Comparison of ENCODE assay signal across 12 cellular contexts in the genomic region with DNA sequence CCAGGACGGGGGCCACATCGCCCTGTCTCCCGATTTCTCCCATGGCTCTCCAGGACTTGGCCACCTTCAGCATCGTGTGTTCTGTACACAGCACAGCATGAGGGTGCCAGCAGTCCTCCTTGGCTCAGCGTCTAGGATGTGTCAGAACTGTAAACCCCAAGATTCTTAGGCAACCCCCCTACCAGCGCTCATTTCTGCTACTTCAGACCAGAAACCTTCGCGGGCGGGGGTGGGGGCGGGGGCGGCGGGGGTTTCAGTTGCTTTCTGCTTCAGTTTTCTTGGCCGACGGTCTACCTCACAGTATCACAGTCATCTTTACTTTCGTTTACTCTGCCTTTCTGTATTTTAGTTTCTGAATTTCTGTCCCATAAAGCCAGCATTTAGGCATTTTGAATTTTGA.
DNase-seq lines count a peak whose midpoint lies in the region; ATAC-seq, FAIRE-seq and TF ChIP-seq lines count a peak whose summit lies in the region.
"Had no signal": no experiment of that assay in that cellular context is flagged by ENCODE, and none has a peak within 500 bp of the region (broad histone marks: within the 10 kb centered on the region; RNA-seq: fewer than 3 reads in every experiment).

No MANE protein-coding gene starts in this region.

- TF ChIP-seq RAD21 in H1 (IDR thresholded peaks at IDR 0.05 in 1 of 2, conservative IDR thresholded peaks at IDR 0.05 in 1 of 2; ENCODE audit: low read depth in 2 of 2, low read length in 2 of 2) = no peak

- H4K20me1 ChIP-seq in OCI-LY3 (ENCODE audit: insufficient read depth, low read length) (no peaks in the 10 kb centered on the region), H1 (replicated peaks in 1 of 2; ENCODE audit: control insufficient read depth in 1 of 2, insufficient read depth in 2 of 2, low read length in 2 of 2) (no peaks in the 10 kb centered on the region)

- H2BK5ac ChIP-seq in H1 (ENCODE audit: low read depth, low read length) = no peak overlapping the region; the same call in 1 of the 2 replicates

- H3K79me1 ChIP-seq in H1 (ENCODE audit: low read depth, low read length) = no peaks in the 10 kb centered on the region

- H3K36me3 ChIP-seq in CD8-positive, alpha-beta T cell (ENCODE audit: insufficient read depth, low read length) = no peaks in the 10 kb centered on the region
- H3K36me3 ChIP-seq in OCI-LY3 (replicated peaks; ENCODE audit: low read depth, low read length) = no peaks in the 10 kb centered on the region
- no peaks in the 10 kb centered on the region for H3K36me3 ChIP-seq in H1 (ENCODE audit: control insufficient read depth in 2 of 4, insufficient read depth in 4 of 4, low read length in 3 of 4)
- no peaks in the 10 kb centered on the region for H3K36me3 ChIP-seq in SJCRH30
- no peaks in the 10 kb centered on the region for H3K36me3 ChIP-seq in vagina
- H3K36me3 ChIP-seq: MG63, thyroid gland had no signal

- peak; percentile 64 for ATAC-seq in CD8-positive, alpha-beta T cell
- ATAC-seq in GM21381 (IDR thresholded peaks at IDR 0.05; ENCODE audit: unreplicated experiment) (peak; percentile 51), HG03460 (IDR thresholded peaks at IDR 0.05; ENCODE audit: unreplicated experiment) (no peak)

- TF ChIP-seq EP300 in H1 (IDR thresholded peaks at IDR 0.05; ENCODE audit: borderline replicate concordance in 1 of 2, low read depth in 2 of 2, low read length in 2 of 2) = no peak

- DNase-seq in CD8-positive, alpha-beta T cell = no peak
- DNase-seq in H1 (ENCODE audit: low read depth in 1 of 2, low spot score in 2 of 2) (no peak), NOMO-1 (lab: John Stamatoyannopoulos, UW; ENCODE audit: unreplicated experiment in 2 of 2) (no peak), SJCRH30 (no peak), vagina (ENCODE audit: extremely low spot score in 2 of 2) (no peak)
- DNase-seq: C1 segment of cervical spinal cord, MG63, occipital lobe, thyroid gland had no signal

- intact Hi-C loops in CD8-positive, alpha-beta T cell (cut with DNase I, micrococcal nuclease) = no loop called here
- intact Hi-C loops in vagina (cut with DNase I) = no loop called here

- no peaks in the 10 kb centered on the region for H3K9me3 ChIP-seq in CD8-positive, alpha-beta T cell (ENCODE audit: low read length)
- H3K9me3 ChIP-seq in OCI-LY3 (ENCODE audit: insufficient read depth, low read length) (no peaks in the 10 kb centered on the region), H1 (ENCODE audit: insufficient read depth in 2 of 2, low read depth in 1 of 2, low read length in 1 of 2) (no peaks in the 10 kb centered on the region), SJCRH30 (replicated peaks) (no peaks in the 10 kb centered on the region), vagina (no peaks in the 10 kb centered on the region)
- H3K9me3 ChIP-seq: MG63, thyroid gland had no signal

- H2BK120ac ChIP-seq in H1 (replicated peaks; ENCODE audit: low read depth, low read length) = no peak overlapping the region

- H3K4ac ChIP-seq in H1 (replicated peaks; ENCODE audit: insufficient read length, low read depth, low read length) = no peak overlapping the region

- H4K5ac ChIP-seq in H1 (ENCODE audit: insufficient read length, low read depth, low read length) = no peak overlapping the region

- no peaks in the 10 kb centered on the region for H3K27me3 Mint-ChIP-seq in CD8-positive, alpha-beta T cell (ENCODE audit: low read depth)

- peaks cover 17% of the 10 kb centered on the region for H3K4me1 Mint-ChIP-seq in CD8-positive, alpha-beta T cell (ENCODE audit: low read depth)

- no peaks in the 10 kb centered on the region for H3K9me3 Mint-ChIP-seq in CD8-positive, alpha-beta T cell

- no peaks in the 10 kb centered on the region for H3K36me3 Mint-ChIP-seq in CD8-positive, alpha-beta T cell

- H2BK15ac ChIP-seq in H1 (ENCODE audit: low read length) = no peak overlapping the region

- H3K23me2 ChIP-seq in H1 (ENCODE audit: low read depth, low read length) = no peaks in the 10 kb centered on the region

- no peak overlapping the region for H3K14ac ChIP-seq in H1 (ENCODE audit: insufficient read length)

- H3K9ac ChIP-seq in OCI-LY3 (ENCODE audit: low read length) (peak overlapping the region; percentile 62), H1 (replicated peaks in 1 of 4; ENCODE audit: extremely low read depth in 1 of 4, low read depth in 3 of 4, low read length in 3 of 4) (no peak overlapping the region)

- H2AK5ac ChIP-seq in H1 (ENCODE audit: low read depth, low read length) = peak overlapping the region; percentile 98; the same call in 1 of the 2 replicates

- no peaks in the 10 kb centered on the region for H3K27me3 ChIP-seq in CD8-positive, alpha-beta T cell (ENCODE audit: insufficient read depth, low read length)
- H3K27me3 ChIP-seq in OCI-LY3 (ENCODE audit: low read depth, low read length) (no peaks in the 10 kb centered on the region), H1 (replicated peaks in 1 of 4; ENCODE audit: control insufficient read depth in 3 of 4, extremely low read depth in 1 of 4, insufficient read depth in 3 of 4, low read length in 3 of 4) (no peaks in the 10 kb centered on the region), SJCRH30 (no peaks in the 10 kb centered on the region), vagina (no peaks in the 10 kb centered on the region)
- H3K27me3 ChIP-seq: MG63, thyroid gland had no signal

- TF ChIP-seq CTCF in CD8-positive, alpha-beta T cell (IDR thresholded peaks at IDR 0.05) = no peak
- TF ChIP-seq CTCF in OCI-LY3 (IDR thresholded peaks at IDR 0.05; ENCODE audit: low read depth, low read length) (no peak), H1 (IDR thresholded peaks at IDR 0.05; ENCODE audit: control extremely low read depth in 1 of 3, insufficient read depth in 1 of 3, low read depth in 1 of 3, low read length in 3 of 3) (no peak), vagina (IDR thresholded peaks at IDR 0.05) (no peak)

- H2BK20ac ChIP-seq in H1 (ENCODE audit: low read length) = peak overlapping the region; percentile 48; the same call in 1 of the 2 replicates

- no peak overlapping the region for H3K4me3 ChIP-seq in CD8-positive, alpha-beta T cell (ENCODE audit: low read depth, low read length)
- H3K4me3 ChIP-seq in OCI-LY3 (ENCODE audit: low read length) = peak overlapping the region; percentile 75
- H3K4me3 ChIP-seq in H1 (ENCODE audit: extremely low read depth in 1 of 4, insufficient read depth in 2 of 4, low read depth in 3 of 4, low read length in 4 of 4) = no peak overlapping the region
- no peak overlapping the region for H3K4me3 ChIP-seq in SJCRH30
- no peak overlapping the region for H3K4me3 ChIP-seq in vagina
- H3K4me3 ChIP-seq: MG63, thyroid gland had no signal

- H3K4me1 ChIP-seq in CD8-positive, alpha-beta T cell (ENCODE audit: insufficient read depth, low read length) = no peaks in the 10 kb centered on the region
- H3K4me1 ChIP-seq in OCI-LY3 (ENCODE audit: low read length) = peaks cover 38% of the 10 kb centered on the region
- peaks cover 0 to 27% (median 10%) of the 10 kb centered on the region in 4 experiments; a peak in 5 of 7 replicates for H3K4me1 ChIP-seq in H1 (replicated peaks in 1 of 4; ENCODE audit: control insufficient read depth in 3 of 4, insufficient read depth in 4 of 4, low read length in 3 of 4)
- no peaks in the 10 kb centered on the region for H3K4me1 ChIP-seq in SJCRH30
- no peaks in the 10 kb centered on the region for H3K4me1 ChIP-seq in vagina
- H3K4me1 ChIP-seq: thyroid gland had no signal

- H3K18ac ChIP-seq in H1 (ENCODE audit: extremely low read depth, low read length) = peak overlapping the region; percentile 81; the same call in 1 of the 2 replicates

- 89% methylated on average over 9 of the region's 15 CpGs; no CpG with 5 or more reads in 1 of the 2 experiments for WGBS in H1 (ENCODE audit: extremely low coverage in 1 of 2, insufficient coverage in 1 of 2, insufficient read length in 1 of 2, insufficient replicate concordance in 2 of 2, low coverage in 1 of 2, low lambda C conversion rate in 2 of 2, missing lambda C conversion rate in 1 of 2), 2 experiments

- peak overlapping the region; percentile 69 for H2BK12ac ChIP-seq in H1 (ENCODE audit: low read depth, low read length)

- H3K56ac ChIP-seq in H1 (replicated peaks; ENCODE audit: insufficient read length, low read depth, low read length) = no peak overlapping the region

- H4K8ac ChIP-seq in H1 (ENCODE audit: extremely low read depth, insufficient read depth, low read length) = no peak overlapping the region

- no peak overlapping the region for H4K91ac ChIP-seq in H1 (replicated peaks; ENCODE audit: insufficient read length, low read length)

- H3K4me2 ChIP-seq in OCI-LY3 (ENCODE audit: low read length) = peak overlapping the region; percentile 90
- H3K4me2 ChIP-seq in H1 (ENCODE audit: insufficient read depth in 1 of 2, low read depth in 2 of 2, low read length in 2 of 2) = no peak overlapping the region

- no peak for TF ChIP-seq POLR2A in H1 (IDR thresholded peaks at IDR 0.05; ENCODE audit: control extremely low read depth in 1 of 2, low read depth in 2 of 2, low read length in 2 of 2)
- TF ChIP-seq POLR2A in vagina (IDR thresholded peaks at IDR 0.05) = no peak

- no peak overlapping the region for H3K23ac ChIP-seq in H1 (ENCODE audit: insufficient read length)

- CTCF ChIA-PET in CD8-positive, alpha-beta T cell (lab: Charles Lee) = interaction anchor here (1.9 kb wide), 1 partner anchor 9 kb away, joined by 7 read pairs; no protein-coding TSS in a partner anchor
- CTCF ChIA-PET in H1 (lab: Charles Lee; ENCODE audit: partially characterized antibody) = no interaction called here

- FAIRE-seq in H1 (lab: Jason Lieb, UNC) = no peak

- H2AFZ ChIP-seq in OCI-LY3 (ENCODE audit: low read depth, low read length) = peak overlapping the region; percentile 53
- H2AFZ ChIP-seq in H1 (ENCODE audit: low read length) = no peak overlapping the region

- H3K4me3 Mint-ChIP-seq in CD8-positive, alpha-beta T cell = peak overlapping the region; percentile 70

- POLR2A ChIA-PET in CD8-positive, alpha-beta T cell (lab: Charles Lee) = no interaction called here
- POLR2A ChIA-PET in H1 (lab: Charles Lee; ENCODE audit: partially characterized antibody) = no interaction called here

- no peak overlapping the region for H3K27ac Mint-ChIP-seq in CD8-positive, alpha-beta T cell

- no peak overlapping the region for H3K27ac ChIP-seq in CD8-positive, alpha-beta T cell (ENCODE audit: low read depth, low read length)
- H3K27ac ChIP-seq in OCI-LY3 (ENCODE audit: low read length) (peak overlapping the region; percentile 75), H1 (ENCODE audit: low read depth, low read length) (no peak overlapping the region), SJCRH30 (no peak overlapping the region), vagina (no peak overlapping the region)
- H3K27ac ChIP-seq: thyroid gland had no signal

- no peaks in the 10 kb centered on the region for H3K79me2 ChIP-seq in OCI-LY3 (ENCODE audit: low read length)
- no peaks in the 10 kb centered on the region for H3K79me2 ChIP-seq in H1 (ENCODE audit: control insufficient read depth in 1 of 2, insufficient read depth in 2 of 2, low read length in 2 of 2)

TF ChIP-seq in H1, 55 proteins besides CTCF, POLR2A, EP300 and RAD21 (continues in another document):
- TF ChIP-seq CREB1 (IDR thresholded peaks at IDR 0.05) = no peak
